In genomic region chr11:126480410-126481302, GRCh38 we compare ENCODE assay signal across 8 cellular contexts.
DNase-seq lines count a peak whose midpoint lies in the region; ATAC-seq and TF ChIP-seq lines count a peak whose summit lies in the region.

No MANE protein-coding gene starts in this region.

- peak; percentile 95 for TF ChIP-seq CTCF in choroid plexus epithelial cell (conservative IDR thresholded peaks at IDR 0.05; ENCODE audit: low read depth, low read length)

- DNase-seq in AG08395 (ENCODE audit: low spot score): peak; percentile 95
- DNase-seq in NCI-H446 (lab: John Stamatoyannopoulos, UW): peak; percentile 81 to 92
- DNase-seq in activated CD4-positive, CD25-positive, alpha-beta regulatory T cell treated with anti-CD3 and anti-CD28 coated beads, Interleukin-2, amount 50 U/mL, for 72 hours: peak; percentile 62
- peak; percentile 95 for DNase-seq in choroid plexus epithelial cell (ENCODE audit: low read depth)
- DNase-seq in left colon: peak; percentile 81 to 83
- peak; percentile 74 for DNase-seq in stimulated activated CD4-positive, alpha-beta T cell treated with anti-CD3 and anti-CD28 coated beads, Interleukin-1b, Interleukin-23, amount 100 ng/mL, for 48 hours

- no peak overlapping the region for H3K4me3 ChIP-seq in choroid plexus epithelial cell (ENCODE audit: low read depth, low read length)

- ATAC-seq in GM18873 (IDR thresholded peaks at IDR 0.05; ENCODE audit: low FRiP score, unreplicated experiment) (peak; percentile 56), HG03280 (IDR thresholded peaks at IDR 0.05; ENCODE audit: unreplicated experiment) (peak; percentile 61), left colon (peak; percentile 78)

- intact Hi-C loops in left colon (cut with DNase I, micrococcal nuclease): loop anchor here (1.0 to 10.0 kb wide), 3 partner anchors 38 to 176 kb away; partner anchors contain the start of gene DCPS (in 1 of the 2)
